ENCODE assay signal across 1 cellular context in genomic region chr10:46312953-46313352, GRCh38.
TF ChIP-seq lines count a peak whose summit lies in the region.

No MANE protein-coding gene starts in this region.

TF ChIP-seq in HepG2, 621 proteins besides CTCF, POLR2A, EP300 and RAD21:
- no peak for TF ChIP-seq ZBTB7A (CRISPR knock-in tag; IDR thresholded peaks at IDR 0.05)
- no peak for TF ChIP-seq ZNF136 (CRISPR knock-in tag; IDR thresholded peaks at IDR 0.05; ENCODE audit: low read depth)
- TF ChIP-seq KLF6 (CRISPR knock-in tag; IDR thresholded peaks at IDR 0.05) = no peak
- TF ChIP-seq MAX (IDR thresholded peaks at IDR 0.05) = no peak
- no peak for TF ChIP-seq SRSF9 (IDR thresholded peaks at IDR 0.05; ENCODE audit: borderline replicate concordance, insufficient read depth, low read depth, low read length, poor library complexity, severe bottlenecking)
- no peak for TF ChIP-seq RORA (CRISPR knock-in tag; IDR thresholded peaks at IDR 0.05)
- TF ChIP-seq ZNF318 (CRISPR knock-in tag; IDR thresholded peaks at IDR 0.05) = no peak
- TF ChIP-seq ZBTB37 (CRISPR knock-in tag; IDR thresholded peaks at IDR 0.05) = no peak
- no peak for TF ChIP-seq HMG20B (CRISPR knock-in tag; conservative IDR thresholded peaks at IDR 0.05)
- TF ChIP-seq REST (IDR thresholded peaks at IDR 0.05; ENCODE audit: borderline replicate concordance in 1 of 2, low read depth in 1 of 2, low read length in 2 of 2) = no peak
- TF ChIP-seq, protein P1, sequence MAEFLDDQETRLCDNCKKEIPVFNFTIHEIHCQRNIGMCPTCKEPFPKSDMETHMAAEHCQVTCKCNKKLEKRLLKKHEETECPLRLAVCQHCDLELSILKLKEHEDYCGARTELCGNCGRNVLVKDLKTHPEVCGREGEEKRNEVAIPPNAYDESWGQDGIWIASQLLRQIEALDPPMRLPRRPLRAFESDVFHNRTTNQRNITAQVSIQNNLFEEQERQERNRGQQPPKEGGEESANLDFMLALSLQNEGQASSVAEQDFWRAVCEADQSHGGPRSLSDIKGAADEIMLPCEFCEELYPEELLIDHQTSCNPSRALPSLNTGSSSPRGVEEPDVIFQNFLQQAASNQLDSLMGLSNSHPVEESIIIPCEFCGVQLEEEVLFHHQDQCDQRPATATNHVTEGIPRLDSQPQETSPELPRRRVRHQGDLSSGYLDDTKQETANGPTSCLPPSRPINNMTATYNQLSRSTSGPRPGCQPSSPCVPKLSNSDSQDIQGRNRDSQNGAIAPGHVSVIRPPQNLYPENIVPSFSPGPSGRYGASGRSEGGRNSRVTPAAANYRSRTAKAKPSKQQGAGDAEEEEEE (CRISPR knock-in tag; IDR thresholded peaks at IDR 0.05; ENCODE audit: borderline replicate concordance) = no peak
- TF ChIP-seq MATR3 (CRISPR knock-in tag; IDR thresholded peaks at IDR 0.05) = no peak
- no peak for TF ChIP-seq FOXA1 (IDR thresholded peaks at IDR 0.05)
- TF ChIP-seq FOXA1 (CRISPR knock-in tag; IDR thresholded peaks at IDR 0.05) = no peak
- TF ChIP-seq ZBTB20 (CRISPR knock-in tag; IDR thresholded peaks at IDR 0.05; ENCODE audit: borderline replicate concordance, low read depth) = no peak
- no peak for TF ChIP-seq RFXANK (CRISPR knock-in tag; IDR thresholded peaks at IDR 0.05)
